In the genomic region with DNA sequence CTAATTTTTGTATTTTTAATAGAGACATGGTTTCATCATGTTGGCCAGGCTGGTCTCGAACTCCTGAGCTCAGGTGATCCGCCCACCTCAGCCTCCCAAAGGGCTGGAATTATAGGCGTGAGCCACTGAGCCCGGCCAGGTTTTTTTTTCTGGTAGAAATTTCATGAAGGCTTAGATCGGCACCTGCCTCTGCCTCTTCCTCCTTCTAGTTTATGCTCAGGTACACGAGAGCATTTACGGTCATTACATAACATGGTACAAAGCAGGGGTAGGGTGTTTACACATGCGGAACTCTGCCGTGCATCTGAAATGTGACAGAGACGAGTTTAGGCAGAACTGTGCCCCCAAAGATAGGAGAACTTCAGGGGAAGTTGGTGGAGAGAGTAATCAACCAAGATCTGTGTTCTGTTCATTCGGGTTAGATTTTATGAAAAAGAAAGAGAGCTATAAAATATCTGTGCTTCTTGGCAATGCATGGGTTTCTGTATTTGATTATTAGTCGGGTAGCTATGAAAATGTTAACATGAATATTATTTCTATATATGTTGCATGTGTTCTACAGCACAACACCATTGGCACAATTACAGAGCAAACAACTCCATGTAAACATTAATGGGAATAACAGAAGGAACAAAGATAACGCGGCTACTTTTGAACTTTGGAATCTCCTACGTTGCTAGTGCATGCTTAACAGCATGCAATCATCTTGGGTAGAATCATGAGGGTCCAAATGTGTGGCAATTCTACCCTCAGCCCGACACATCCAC, we compare ENCODE assay signal across 16 cellular contexts. TPM values are rescaled to one million over a fixed set of nuclear protein-coding genes. Genes with fewer than 3 reads are reported as not detected.
DNase-seq lines count a peak whose midpoint lies in the region; ATAC-seq, FAIRE-seq and TF ChIP-seq lines count a peak whose summit lies in the region.
"Had no signal": no experiment of that assay in that cellular context is flagged by ENCODE, and none has a peak within 500 bp of the region (broad histone marks: within the 10 kb centered on the region; RNA-seq: fewer than 3 reads in every experiment).

No MANE protein-coding gene starts in this region.

- no peaks in the 10 kb centered on the region for H3K79me2 ChIP-seq in PC-9 (ENCODE audit: low read depth)
- H3K79me2 ChIP-seq in HepG2 (ENCODE audit: insufficient read depth, low read length), result no peaks in the 10 kb centered on the region
- H3K79me2 ChIP-seq in smooth muscle cell (ENCODE audit: low read depth), result no peaks in the 10 kb centered on the region

- no peak for TF ChIP-seq POLR2A in HepG2 (IDR thresholded peaks at IDR 0.05; ENCODE audit: insufficient read depth in 1 of 2, low read depth in 2 of 2, low read length in 2 of 2)

- no peak for TF ChIP-seq RAD21 in HepG2 (CRISPR knock-in tag; IDR thresholded peaks at IDR 0.05)

- no peaks in the 10 kb centered on the region for H3K9me2 ChIP-seq in PC-9 (ENCODE audit: insufficient read depth)

- DNase-seq in DMS53 (lab: John Stamatoyannopoulos, UW) (peak; percentile 61), PC-9 (no peak), HepG2 (ENCODE audit: low spot score) (peak; percentile 62), smooth muscle cell (lab: John Stamatoyannopoulos, UW; ENCODE audit: unreplicated experiment) (no peak), DMS114 treated with DMSO at 0.1 percent for 48 hours (lab: John Stamatoyannopoulos, UW; ENCODE audit: unreplicated experiment) (no peak), tibial artery (no peak)
- DNase-seq: ACHN; CD4-positive, CD25-positive, alpha-beta regulatory T cell; Karpas-422; NCI-H1417; NCI-H1930; NCI-H2171; NCI-H446 treated with DMSO at 0.1 percent for 48 hours; NK-92 treated with Interleukin-12 subunit alpha and Interleukin-12 subunit beta, amount 100 ng/mL, for 24 hours had no signal

- H3K27ac ChIP-seq in PC-9 (no peak overlapping the region), HepG2 (ENCODE audit: extremely low read length, insufficient read depth, low read length) (peak overlapping the region; percentile 3), smooth muscle cell (ENCODE audit: low read depth) (no peak overlapping the region), tibial artery (no peak overlapping the region)

- H3K4me1 ChIP-seq in PC-9 (replicated peaks; ENCODE audit: insufficient read depth) (no peaks in the 10 kb centered on the region), HepG2 (ENCODE audit: insufficient read depth, low read length) (peaks cover 15% of the 10 kb centered on the region), smooth muscle cell (ENCODE audit: low read depth) (no peaks in the 10 kb centered on the region), tibial artery (no peaks in the 10 kb centered on the region)

- POLR2A ChIA-PET in PC-9 (lab: Charles Lee; ENCODE audit: unreplicated experiment), result no interaction called here
- POLR2A ChIA-PET in HepG2 (lab: Yijun Ruan, JAX), result interaction anchor here (1.4 to 1.7 kb wide), 2 partner anchors 24 to 64 kb away, joined by 3 to 7 read pairs; partner anchors contain the start of genes ABCA5 and MAP2K6

- 5% methylated on average over 16 of the region's 16 CpGs for WGBS in HepG2 (ENCODE audit: low lambda C conversion rate)
- 87% methylated on average over 16 of the region's 16 CpGs for WGBS in smooth muscle cell (ENCODE audit: low lambda C conversion rate)

- H2AFZ ChIP-seq in PC-9 (0 out of 2 replicates have a peak overlapping the region, but pooled peaks have one; percentile 31), HepG2 (ENCODE audit: low read length) (peak overlapping the region; percentile 79), smooth muscle cell (ENCODE audit: low read depth) (no peak overlapping the region)

- no peak overlapping the region; the same call in 1 of the 2 replicates for H3K9ac ChIP-seq in HepG2 (ENCODE audit: insufficient read depth, low read depth, low read length)
- H3K9ac ChIP-seq in smooth muscle cell (ENCODE audit: low read depth), result no peak overlapping the region

- FAIRE-seq in HepG2 (lab: Jason Lieb, UNC), result peak; percentile 55
- FAIRE-seq: H54 had no signal

- in situ Hi-C loops in HepG2 (cut with HindIII; ENCODE audit: extremely low pct_ligation_motif_present, low pct_unique_long_range_greater_than_20kb), result no loop called here

- H3K27me3 ChIP-seq in PC-9 (ENCODE audit: insufficient read depth, low read depth), result no peaks in the 10 kb centered on the region
- H3K27me3 ChIP-seq in HepG2 (ENCODE audit: control insufficient read depth in 1 of 2, insufficient read depth in 2 of 2, low read length in 2 of 2), result no peaks in the 10 kb centered on the region
- peaks cover 21% of the 10 kb centered on the region for H3K27me3 ChIP-seq in smooth muscle cell (ENCODE audit: low read depth)
- H3K27me3 ChIP-seq in tibial artery, result no peaks in the 10 kb centered on the region

- BruUV-seq in PC-9 (replicated peaks; lab: Mats Ljungman, UMichigan) (no TSS peak), HepG2 (replicated peaks; lab: Mats Ljungman, UMichigan) (no TSS peak)

- TF ChIP-seq CTCF in PC-9 (conservative IDR thresholded peaks at IDR 0.05) (no peak), HepG2 (CRISPR knock-in tag; IDR thresholded peaks at IDR 0.05) (no peak), smooth muscle cell (IDR thresholded peaks at IDR 0.05; ENCODE audit: borderline replicate concordance, insufficient read depth, poor library complexity, severe bottlenecking) (no peak), tibial artery (IDR thresholded peaks at IDR 0.05) (no peak)

- no peak overlapping the region for H3K4me2 ChIP-seq in PC-9
- H3K4me2 ChIP-seq in HepG2 (ENCODE audit: low read depth, low read length), result peak overlapping the region; percentile 89
- no peak overlapping the region for H3K4me2 ChIP-seq in smooth muscle cell

- H3K4me3 ChIP-seq in PC-9 (no peak overlapping the region), HepG2 (replicated peaks in 1 of 3; ENCODE audit: insufficient read depth in 1 of 3, low read depth in 2 of 3, low read length in 3 of 3) (peak overlapping the region; percentile 42 to 56 (median 56)), smooth muscle cell (peak overlapping the region; percentile 10), tibial artery (no peak overlapping the region)

- H3K36me3 ChIP-seq in PC-9 (ENCODE audit: low read depth), result no peaks in the 10 kb centered on the region
- H3K36me3 ChIP-seq in HepG2 (replicated peaks in 1 of 2; ENCODE audit: control insufficient read depth in 1 of 2, insufficient read depth in 2 of 2, low read length in 2 of 2), result no peaks in the 10 kb centered on the region
- H3K36me3 ChIP-seq in smooth muscle cell (ENCODE audit: low read depth), result no peaks in the 10 kb centered on the region
- no peaks in the 10 kb centered on the region for H3K36me3 ChIP-seq in tibial artery

- H4K20me1 ChIP-seq in PC-9 (ENCODE audit: insufficient read depth) (no peaks in the 10 kb centered on the region), HepG2 (ENCODE audit: insufficient read depth, low read length) (no peaks in the 10 kb centered on the region), smooth muscle cell (ENCODE audit: low read depth) (no peaks in the 10 kb centered on the region)

- CTCF ChIA-PET in PC-9 (lab: Charles Lee) (interaction anchor here (0.7 kb wide), 1 partner anchor 132 kb away, joined by 3 read pairs; no protein-coding TSS in a partner anchor), HepG2 (lab: Yijun Ruan, JAX; ENCODE audit: low intra/inter-chr PET ratio, low total read pairs) (no interaction called here)

- H3K9me3 ChIP-seq in PC-9 (ENCODE audit: insufficient read depth, low read depth) (no peaks in the 10 kb centered on the region; the same call in 1 of the 2 replicates), HepG2 (ENCODE audit: low read length) (no peaks in the 10 kb centered on the region), smooth muscle cell (replicated peaks; ENCODE audit: low read depth) (no peaks in the 10 kb centered on the region), tibial artery (no peaks in the 10 kb centered on the region)

- H3F3A ChIP-seq in PC-9 (ENCODE audit: insufficient read depth, low read depth) (no peaks in the 10 kb centered on the region), smooth muscle cell (ENCODE audit: low read depth) (no peaks in the 10 kb centered on the region)

- TF ChIP-seq EP300 in HepG2 (IDR thresholded peaks at IDR 0.05; ENCODE audit: low read depth in 2 of 2, low read length in 2 of 2), result no peak
- no peak for TF ChIP-seq EP300 in HepG2 (CRISPR knock-in tag; IDR thresholded peaks at IDR 0.05; ENCODE audit: borderline replicate concordance)

- intact Hi-C loops in PC-9 (cut with micrococcal nuclease; ENCODE audit: unreplicated experiment), result no loop called here
- intact Hi-C loops in HepG2 (cut with micrococcal nuclease; ENCODE audit: unreplicated experiment), result loop anchor here (5.0 kb wide), 2 partner anchors 111 to 619 kb away; no protein-coding TSS in a partner anchor
- intact Hi-C loops in tibial artery (cut with DNase I; ENCODE audit: low total_unique reads), result no loop called here

- ATAC-seq in HepG2, result peak; percentile 54
- no peak for ATAC-seq in HG02852 (IDR thresholded peaks at IDR 0.05; ENCODE audit: unreplicated experiment)

TF ChIP-seq in HepG2, 621 proteins besides CTCF, POLR2A, EP300 and RAD21 (continues in another document):
- TF ChIP-seq MYC (CRISPR knock-in tag; IDR thresholded peaks at IDR 0.05; ENCODE audit: borderline replicate concordance), result 0 out of 2 replicates have a peak, but pooled peaks have one; percentile 28

RNA-seq across cellular contexts. Expression of gene MAP2K6, which starts 23.6 kb away (rescaled TPM):
- total RNA-seq in PC-9 (2021) (1.6 TPM in 2 replicates), HepG2 (2016; rRNA removed; fragmentation: Illumina TruSeq; extraction: Trizol) (33.6 and 48.4 TPM in 2 replicates), smooth muscle cell (8.1 and 8.2 TPM in 2 replicates)
- 18.3 and 21.7 TPM in 2 replicates for total RNA-seq in HepG2 (2016; cell fraction: cytosol; rRNA removed; fragmentation: Illumina TruSeq; extraction: Trizol; ENCODE audit: low read depth)
- 36.2 and 45.7 TPM in 2 replicates for total RNA-seq in HepG2 (2016; cell fraction: insoluble cytoplasmic fraction; rRNA removed; fragmentation: Illumina TruSeq; extraction: Trizol)
- total RNA-seq in HepG2 (2016; cell fraction: membrane; rRNA removed; fragmentation: Illumina TruSeq; extraction: Trizol), result 39.5 and 42.7 TPM in 2 replicates
- 16.9 and 22.6 TPM in 2 replicates for total RNA-seq in HepG2 (2016; cell fraction: nucleus; rRNA removed; fragmentation: Illumina TruSeq; extraction: Trizol)
- polyA plus RNA-seq in HepG2 (2011; rRNA removed) (3.5 and 5.1 TPM in 2 replicates), smooth muscle cell (3.8 and 5.0 TPM in 2 replicates)
- polyA plus RNA-seq in HepG2 (2011; cell fraction: cytosol; rRNA removed), result 3.0 and 3.9 TPM in 2 replicates
- polyA plus RNA-seq in HepG2 (2011; cell fraction: nucleus; rRNA removed), result 1.6 and 1.8 TPM in 2 replicates
- polyA plus RNA-seq in HepG2 (2012), result 4.5 and 5.8 TPM in 2 replicates
- 14.9 and 18.7 TPM in 2 replicates for polyA plus RNA-seq in HepG2 (2016; cell fraction: cytosol; fragmentation: Illumina TruSeq; extraction: Trizol; ENCODE audit: low read depth)
- 28.6 and 35.3 TPM in 2 replicates for polyA plus RNA-seq in HepG2 (2016; cell fraction: insoluble cytoplasmic fraction; fragmentation: Illumina TruSeq; extraction: Trizol; ENCODE audit: low read depth)
- 23.6 and 28.6 TPM in 2 replicates for polyA plus RNA-seq in HepG2 (2016; cell fraction: membrane; fragmentation: Illumina TruSeq; extraction: Trizol; ENCODE audit: low read depth)
- polyA plus RNA-seq in HepG2 (2016; cell fraction: nucleus; fragmentation: Illumina TruSeq; extraction: Trizol; ENCODE audit: insufficient read depth, low read depth), result 13.3 and 14.0 TPM in 2 replicates
- polyA minus RNA-seq in HepG2 (2011; rRNA and poly(A)+ RNA removed; ENCODE audit: low replicate concordance), result 7.3 and 29.0 TPM in 2 replicates
- polyA minus RNA-seq in HepG2 (2011; cell fraction: cytosol; rRNA and poly(A)+ RNA removed), result 3.5 and 4.1 TPM in 2 replicates
- polyA minus RNA-seq in HepG2 (2011; cell fraction: nucleus; rRNA and poly(A)+ RNA removed), result 7.3 and 9.3 TPM in 2 replicates

Comparison
In these comparisons a context has a peak if more than half of its experiments do, and no peak if none do; other contexts are left out.
1. DNase-seq: peak in DMS53 (single experiment) and HepG2 (single experiment); none in PC-9 (0 of 2), smooth muscle cell (single experiment), DMS114 treated with DMSO at 0.1 percent for 48 hours (single experiment) and tibial artery (0 of 2).
2. H3K4me3 ChIP-seq: peak in HepG2 (3 of 3) and smooth muscle cell (single experiment); none in PC-9 (single experiment) and tibial artery (0 of 2).